10 cellular contexts compared by ENCODE assay signal in genomic region chr1:190320952-190321351, GRCh38.
DNase-seq lines count a peak whose midpoint lies in the region; ATAC-seq, FAIRE-seq and TF ChIP-seq lines count a peak whose summit lies in the region.
"Had no signal": no experiment of that assay in that cellular context is flagged by ENCODE, and none has a peak within 500 bp of the region (broad histone marks: within the 10 kb centered on the region; RNA-seq: fewer than 3 reads in every experiment).

No MANE protein-coding gene starts in this region.

- intact Hi-C loops in HepG2 (cut with micrococcal nuclease; ENCODE audit: unreplicated experiment) (no loop called here), right lobe of liver (cut with DNase I) (no loop called here), Panc1 (cut with micrococcal nuclease; ENCODE audit: unreplicated experiment) (no loop called here)

- H3K4me1 ChIP-seq in HepG2 (ENCODE audit: insufficient read depth, low read length) (no peaks in the 10 kb centered on the region), right lobe of liver (no peaks in the 10 kb centered on the region), Panc1 (ENCODE audit: control insufficient read depth, insufficient read depth, low read length) (no peaks in the 10 kb centered on the region), fibroblast of lung (ENCODE audit: control insufficient read depth, extremely low read depth, insufficient read depth, low read length) (no peaks in the 10 kb centered on the region)

- TF ChIP-seq POLR2A in HepG2 (IDR thresholded peaks at IDR 0.05; ENCODE audit: insufficient read depth in 1 of 2, low read depth in 2 of 2, low read length in 2 of 2) (no peak), right lobe of liver (IDR thresholded peaks at IDR 0.05) (no peak)

- H4K20me1 ChIP-seq in HepG2 (ENCODE audit: insufficient read depth, low read length) (no peaks in the 10 kb centered on the region), fibroblast of lung (ENCODE audit: control insufficient read depth, extremely low read depth, insufficient read depth, low read length) (no peaks in the 10 kb centered on the region)

- H3K4me3 ChIP-seq in HepG2 (replicated peaks in 1 of 3; ENCODE audit: insufficient read depth in 1 of 3, low read depth in 2 of 3, low read length in 3 of 3), result no peak overlapping the region
- no peak overlapping the region for H3K4me3 ChIP-seq in right lobe of liver
- H3K4me3 ChIP-seq in Panc1 (ENCODE audit: low read depth in 2 of 2, low read length in 2 of 2), result no peak overlapping the region
- H3K4me3 ChIP-seq in fibroblast of lung (replicated peaks in 1 of 4; ENCODE audit: control extremely low read depth in 1 of 4, insufficient read depth in 1 of 4, low read depth in 3 of 4, low read length in 4 of 4), result no peak overlapping the region
- H3K4me3 ChIP-seq: SK-N-MC had no signal

- H3K79me2 ChIP-seq in HepG2 (ENCODE audit: insufficient read depth, low read length) (no peaks in the 10 kb centered on the region), fibroblast of lung (ENCODE audit: control insufficient read depth, insufficient read depth, low read length) (no peaks in the 10 kb centered on the region)

- H3K36me3 ChIP-seq in HepG2 (replicated peaks in 1 of 2; ENCODE audit: control insufficient read depth in 1 of 2, insufficient read depth in 2 of 2, low read length in 2 of 2), result no peaks in the 10 kb centered on the region
- no peaks in the 10 kb centered on the region for H3K36me3 ChIP-seq in right lobe of liver
- H3K36me3 ChIP-seq in Panc1 (ENCODE audit: control insufficient read depth, insufficient read depth, low read length), result no peaks in the 10 kb centered on the region
- H3K36me3 ChIP-seq in fibroblast of lung (ENCODE audit: control insufficient read depth, insufficient read depth, low read length), result no peaks in the 10 kb centered on the region

- no peak for FAIRE-seq in HepG2 (lab: Jason Lieb, UNC)

- TF ChIP-seq EP300 in HepG2 (IDR thresholded peaks at IDR 0.05; ENCODE audit: low read depth in 2 of 2, low read length in 2 of 2) (no peak), HepG2 (CRISPR knock-in tag; IDR thresholded peaks at IDR 0.05; ENCODE audit: borderline replicate concordance) (no peak)

- in situ Hi-C loops in HepG2 (cut with HindIII; ENCODE audit: extremely low pct_ligation_motif_present, low pct_unique_long_range_greater_than_20kb), result no loop called here
- in situ Hi-C loops in Panc1 (cut with HindIII; ENCODE audit: low pct_unique_long_range_greater_than_20kb, low sequenced_read_pairs), result no loop called here

- no peak for TF ChIP-seq RAD21 in HepG2 (CRISPR knock-in tag; IDR thresholded peaks at IDR 0.05)

- H2AFZ ChIP-seq in HepG2 (ENCODE audit: low read length) (no peak overlapping the region), fibroblast of lung (ENCODE audit: low read length) (no peak overlapping the region)

- peak; percentile 29 for TF ChIP-seq CTCF in HepG2 (CRISPR knock-in tag; IDR thresholded peaks at IDR 0.05)
- TF ChIP-seq CTCF in right lobe of liver (IDR thresholded peaks at IDR 0.05), result no peak
- peak; percentile 12; the same call in 1 of the 2 replicates for TF ChIP-seq CTCF in Panc1 (IDR thresholded peaks at IDR 0.05)
- TF ChIP-seq CTCF in fibroblast of lung (conservative IDR thresholded peaks at IDR 0.05 in 1 of 2, IDR thresholded peaks at IDR 0.05 in 1 of 2; ENCODE audit: low read depth in 1 of 2, low read length in 2 of 2), result peak; percentile 6 to 56

- no peak overlapping the region for H3K27ac ChIP-seq in HepG2 (ENCODE audit: extremely low read length, insufficient read depth, low read length)
- H3K27ac ChIP-seq in right lobe of liver, result no peak overlapping the region
- no peak overlapping the region for H3K27ac ChIP-seq in Panc1 (ENCODE audit: low read length)
- no peak overlapping the region for H3K27ac ChIP-seq in fibroblast of lung (ENCODE audit: insufficient read depth, low read length)
- H3K27ac ChIP-seq: SK-N-MC had no signal

- H3K27me3 ChIP-seq in HepG2 (ENCODE audit: control insufficient read depth in 1 of 2, insufficient read depth in 2 of 2, low read length in 2 of 2) (no peaks in the 10 kb centered on the region), right lobe of liver (no peaks in the 10 kb centered on the region), Panc1 (ENCODE audit: control insufficient read depth, insufficient read depth, low read length) (no peaks in the 10 kb centered on the region), fibroblast of lung (ENCODE audit: control insufficient read depth, insufficient read depth, low read length) (no peaks in the 10 kb centered on the region)

- no peak overlapping the region for H3K9ac ChIP-seq in HepG2 (ENCODE audit: insufficient read depth, low read depth, low read length)
- H3K9ac ChIP-seq in fibroblast of lung (ENCODE audit: insufficient read depth, low read length), result no peak overlapping the region

- CTCF ChIA-PET in HepG2 (lab: Yijun Ruan, JAX; ENCODE audit: low intra/inter-chr PET ratio, low total read pairs) (no interaction called here), Panc1 (lab: Charles Lee) (no interaction called here)

- DNase-seq in HepG2 (ENCODE audit: low spot score) (no peak), right lobe of liver (no peak), Panc1 (ENCODE audit: low read depth, low spot score) (no peak), fibroblast of lung (ENCODE audit: low read depth in 2 of 2) (peak; percentile 54 to 69), GDM1 (lab: John Stamatoyannopoulos, UW) (no peak)
- DNase-seq in stimulated activated naive CD4-positive, alpha-beta T cell treated with Interleukin-2 at 50 U/mL for 16 hours (lab: John Stamatoyannopoulos, UW), result no peak
- DNase-seq: activated naive CD4-positive, alpha-beta T cell treated with anti-CD3 and anti-CD28 coated beads, Interleukin-2, amount 50 U/mL, for 16 hours had no signal

- no peak overlapping the region for H3K4me2 ChIP-seq in HepG2 (ENCODE audit: low read depth, low read length)
- no peak overlapping the region for H3K4me2 ChIP-seq in fibroblast of lung (ENCODE audit: extremely low read depth, insufficient read depth, low read length)

- POLR2A ChIA-PET in HepG2 (lab: Yijun Ruan, JAX) (no interaction called here), Panc1 (lab: Charles Lee) (no interaction called here)

- ATAC-seq in HepG2, result no peak
- no peak for ATAC-seq in right lobe of liver
- ATAC-seq in Panc1, result no peak
- no peak for ATAC-seq in HG02610 (IDR thresholded peaks at IDR 0.05; ENCODE audit: unreplicated experiment)
- no peak for ATAC-seq in GM18511 (IDR thresholded peaks at IDR 0.05; ENCODE audit: unreplicated experiment)

- H3K9me3 ChIP-seq in HepG2 (ENCODE audit: low read length), result no peaks in the 10 kb centered on the region
- no peaks in the 10 kb centered on the region for H3K9me3 ChIP-seq in right lobe of liver
- no peaks in the 10 kb centered on the region for H3K9me3 ChIP-seq in Panc1 (ENCODE audit: control insufficient read depth, insufficient read depth, low read depth, low read length)
- H3K9me3 ChIP-seq in fibroblast of lung (ENCODE audit: control insufficient read depth, insufficient read depth, low read depth, low read length), result no peaks in the 10 kb centered on the region

- 16% methylated on average over 3 of the region's 3 CpGs for WGBS in HepG2 (ENCODE audit: low lambda C conversion rate)
- WGBS in right lobe of liver (ENCODE audit: insufficient coverage, low coverage, low lambda C conversion rate, missing lambda C conversion rate), result 38% methylated on average over 3 of the region's 3 CpGs

- BruUV-seq in HepG2 (replicated peaks; lab: Mats Ljungman, UMichigan) (no TSS peak), Panc1 (replicated peaks; lab: Mats Ljungman, UMichigan) (no TSS peak)

TF ChIP-seq in HepG2, 621 proteins besides CTCF, POLR2A, EP300 and RAD21:
- TF ChIP-seq HDAC6 (IDR thresholded peaks at IDR 0.05; ENCODE audit: low read depth, low read length) (no peak), HOXA3 (CRISPR knock-in tag; IDR thresholded peaks at IDR 0.05) (no peak), NR3C1 (CRISPR knock-in tag; IDR thresholded peaks at IDR 0.05) (no peak), JARID2 (CRISPR knock-in tag; IDR thresholded peaks at IDR 0.05; ENCODE audit: insufficient replicate concordance) (no peak), STAG1 (CRISPR knock-in tag; IDR thresholded peaks at IDR 0.05) (peak; percentile 46; the same call in 1 of the 2 replicates)

Comparison
In these comparisons a context has a peak if more than half of its experiments do, and no peak if none do; other contexts are left out.
1. CTCF ChIP-seq: peak in HepG2 (single experiment), Panc1 (single experiment) and fibroblast of lung (2 of 2); none in right lobe of liver (0 of 4).
2. DNase-seq: peak in fibroblast of lung (2 of 2); none in HepG2 (single experiment), right lobe of liver (0 of 3), Panc1 (single experiment), stimulated activated naive CD4-positive, alpha-beta T cell treated with Interleukin-2 at 50 U/mL for 16 hours (single experiment) and GDM1 (single experiment).